Comparison of ENCODE assay signal across 12 cellular contexts in the genomic region with DNA sequence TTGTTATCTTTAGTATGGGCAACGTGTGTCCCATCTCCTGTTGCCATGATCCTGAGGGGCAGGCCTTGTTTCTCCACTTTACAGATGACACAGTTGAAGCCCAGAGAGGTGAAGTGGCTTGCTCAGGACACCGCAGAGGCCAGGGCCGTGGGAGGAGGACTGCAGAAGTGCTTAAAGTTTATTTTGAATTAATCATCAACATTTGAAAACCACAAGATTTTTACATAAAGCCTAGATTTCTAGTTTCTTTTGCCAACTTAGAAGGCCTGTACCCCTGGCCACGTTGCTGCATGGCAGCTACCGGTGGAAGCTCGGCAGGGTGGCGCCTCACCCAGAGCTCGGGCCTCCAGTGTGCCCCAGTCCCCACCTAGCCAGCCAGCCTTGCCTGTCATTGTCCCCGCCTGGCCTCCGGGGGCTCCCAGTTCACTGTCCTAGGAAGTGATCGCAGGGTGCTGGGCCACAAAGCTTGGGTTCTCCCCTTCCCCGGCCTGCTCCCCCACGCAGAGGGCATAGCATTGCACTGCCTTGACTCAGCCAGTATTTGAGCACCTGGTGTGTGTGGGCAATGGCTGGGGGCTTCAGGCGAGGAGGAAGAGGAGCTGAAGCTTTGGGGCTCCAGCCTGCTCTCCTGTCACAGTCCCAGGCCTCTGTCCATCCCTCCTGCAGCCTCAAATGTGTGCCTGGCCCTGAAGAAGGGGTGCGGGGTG. TPM values are rescaled to one million over a fixed set of nuclear protein-coding genes. Genes with fewer than 3 reads are reported as not detected.
A peak's percentile ranks its signal among the peaks of the same experiment; 100 is the strongest.
DNase-seq lines count a peak whose midpoint lies in the region; ATAC-seq and TF ChIP-seq lines count a peak whose summit lies in the region.
"Had no signal": no experiment of that assay in that cellular context is flagged by ENCODE, and none has a peak within 500 bp of the region (broad histone marks: within the 10 kb centered on the region; RNA-seq: fewer than 3 reads in every experiment).

No MANE protein-coding gene starts in this region.

- no peak overlapping the region for H2BK5ac ChIP-seq in IMR-90 (ENCODE audit: low read depth, low read length, poor library complexity, severe bottlenecking)

- H3K79me1 ChIP-seq in IMR-90 (ENCODE audit: low read depth in 1 of 2, low read length in 2 of 2), result no peaks in the 10 kb centered on the region

- no peak overlapping the region for H3K4me3 ChIP-seq in BLaER1 treated with 17β-estradiol and CSF1 and Interleukin-3, amounts not matched to agents 10 nM and 100 nM
- H3K4me3 ChIP-seq in IMR-90 (ENCODE audit: insufficient read depth, low read depth, low read length) (no peak overlapping the region), choroid plexus epithelial cell (ENCODE audit: low read depth, low read length) (no peak overlapping the region), osteoblast (ENCODE audit: insufficient read depth, low read length) (no peak overlapping the region)
- H3K4me3 ChIP-seq: heart left ventricle had no signal

- no peak overlapping the region for H4K8ac ChIP-seq in IMR-90 (ENCODE audit: low read depth in 2 of 2, low read length in 2 of 2)

- peak overlapping the region; percentile 10 for H2AK9ac ChIP-seq in IMR-90 (replicated peaks; ENCODE audit: low read depth, low read length, poor library complexity)

- 0 out of 2 replicates have a peak, but pooled peaks have one; percentile 1 for TF ChIP-seq RAD21 in IMR-90 (IDR thresholded peaks at IDR 0.05; ENCODE audit: low read length)

- 0 out of 2 replicates have a peak overlapping the region, but pooled peaks have one; percentile 2 for H2BK20ac ChIP-seq in IMR-90 (ENCODE audit: low read depth, low read length)

- peak overlapping the region in 2 of 11 experiments; percentile 10 to 39; a peak in 4 of 22 replicates for H3K9ac ChIP-seq in BLaER1 treated with 17β-estradiol and CSF1 and Interleukin-3, amounts not matched to agents 10 nM and 100 nM
- no peak overlapping the region for H3K9ac ChIP-seq in IMR-90 (ENCODE audit: low read depth, low read length)

- peaks cover 4% of the 10 kb centered on the region; the same call in 1 of the 2 replicates for H3K9me1 ChIP-seq in IMR-90 (ENCODE audit: insufficient read depth, low read length)

- no peak overlapping the region for H3K56ac ChIP-seq in IMR-90 (ENCODE audit: extremely low read depth, insufficient read depth, low read length)

- H3K23ac ChIP-seq in IMR-90 (ENCODE audit: low read depth, low read length), result no peak overlapping the region

- CTCF ChIA-PET in IMR-90 (lab: Yijun Ruan, JAX) (interaction anchor here (0.6 kb wide), 1 partner anchor 107 kb away, joined by 5 read pairs; no protein-coding TSS in a partner anchor), GM10248 (lab: Yijun Ruan, JAX) (interaction anchor here (0.9 to 2.9 kb wide), 11 partner anchors 9 to 110 kb away, joined by 3 to 14 read pairs (median 4); no protein-coding TSS in a partner anchor)

- ATAC-seq in IMR-90 (ENCODE audit: low read depth), result peak; percentile 93

- peaks cover 40% of the 10 kb centered on the region for H3K79me2 ChIP-seq in osteoblast (ENCODE audit: insufficient read depth, low read length)

- H2BK120ac ChIP-seq in IMR-90 (ENCODE audit: low read depth, low read length), result peak overlapping the region; percentile 30; the same call in 1 of the 2 replicates

- no peak for TF ChIP-seq CTCF in IMR-90 (conservative IDR thresholded peaks at IDR 0.05; ENCODE audit: low read depth, low read length)
- TF ChIP-seq CTCF in choroid plexus epithelial cell (conservative IDR thresholded peaks at IDR 0.05; ENCODE audit: low read depth, low read length), result no peak
- TF ChIP-seq CTCF in osteoblast (IDR thresholded peaks at IDR 0.05; ENCODE audit: extremely low read depth, low read depth, low read length), result no peak
- TF ChIP-seq CTCF in GM10248 (IDR thresholded peaks at IDR 0.05; ENCODE audit: control extremely low read depth, extremely low read depth, low read depth, missing control alignments), result no peak

- peaks cover 0 to 46% (median 0%) of the 10 kb centered on the region in 11 experiments; a peak in 7 of 22 replicates for H4K20me1 ChIP-seq in BLaER1 treated with 17β-estradiol and CSF1 and Interleukin-3, amounts not matched to agents 10 nM and 100 nM
- H4K20me1 ChIP-seq in IMR-90 (ENCODE audit: insufficient read depth, low read length) (no peaks in the 10 kb centered on the region; the same call in 1 of the 2 replicates), osteoblast (ENCODE audit: insufficient read depth, low read length) (no peaks in the 10 kb centered on the region)

- peak overlapping the region; percentile 33; the same call in 1 of the 2 replicates for H2AK5ac ChIP-seq in IMR-90 (ENCODE audit: low read depth, low read length)

- 0 out of 2 replicates have a peak overlapping the region, but pooled peaks have one; percentile 7 for H3K18ac ChIP-seq in IMR-90 (ENCODE audit: low read depth, low read length)

- BruUV-seq in IMR-90 (replicated peaks; lab: Mats Ljungman, UMichigan), result no TSS peak

- no peak for TF ChIP-seq POLR2A in IMR-90 (IDR thresholded peaks at IDR 0.05; ENCODE audit: low read depth, low read length)

- peaks cover 0 to 6% (median 0%) of the 10 kb centered on the region in 11 experiments; a peak in 1 of 22 replicates for H3K36me3 ChIP-seq in BLaER1 treated with 17β-estradiol and CSF1 and Interleukin-3, amounts not matched to agents 10 nM and 100 nM
- no peaks in the 10 kb centered on the region for H3K36me3 ChIP-seq in IMR-90 (ENCODE audit: control insufficient read depth, insufficient read depth, low read length)
- H3K36me3 ChIP-seq in osteoblast (ENCODE audit: insufficient read depth, low read length), result peaks cover 3% of the 10 kb centered on the region
- H3K36me3 ChIP-seq: heart left ventricle had no signal

- H4K5ac ChIP-seq in IMR-90 (ENCODE audit: low read depth, low read length), result no peak overlapping the region

- in situ Hi-C loops in IMR-90 (cut with MboI; ENCODE audit: low sequenced_read_pairs), result no loop called here

- H3K4me1 ChIP-seq in BLaER1 treated with 17β-estradiol and CSF1 and Interleukin-3, amounts not matched to agents 10 nM and 100 nM, result peaks cover 30 to 71% (median 54%) of the 10 kb centered on the region in 10 experiments
- H3K4me1 ChIP-seq in IMR-90 (ENCODE audit: control insufficient read depth, insufficient read depth, low read length), result peaks cover 7% of the 10 kb centered on the region
- H3K4me1 ChIP-seq in osteoblast (ENCODE audit: insufficient read depth, low read length), result peaks cover 27% of the 10 kb centered on the region

- 70% methylated on average over 2 of the region's 15 CpGs; no CpG with 5 or more reads in 1 of the 2 experiments for WGBS in IMR-90 (ENCODE audit: extremely low coverage in 2 of 2, insufficient read length in 1 of 2), 2 experiments

- H3K14ac ChIP-seq in IMR-90 (replicated peaks; ENCODE audit: low read depth, low read length), result no peak overlapping the region

- H3K9me3 ChIP-seq in BLaER1 treated with 17β-estradiol and CSF1 and Interleukin-3, amounts not matched to agents 10 nM and 100 nM (replicated peaks in 1 of 11), result no peaks in the 10 kb centered on the region; a peak in 1 of 22 replicates
- no peaks in the 10 kb centered on the region for H3K9me3 ChIP-seq in IMR-90 (ENCODE audit: control insufficient read depth, insufficient read depth, low read length)
- no peaks in the 10 kb centered on the region for H3K9me3 ChIP-seq in osteoblast (ENCODE audit: low read depth, low read length)
- H3K9me3 ChIP-seq: heart left ventricle had no signal

- POLR2A ChIA-PET in IMR-90 (lab: Charles Lee; ENCODE audit: unreplicated experiment) (no interaction called here), GM10248 (lab: Yijun Ruan, JAX) (no interaction called here)

- dilution Hi-C loops in IMR-90 (cut with HindIII; ENCODE audit: low sequenced_read_pairs, unreplicated experiment), result no loop called here

- no peak overlapping the region for H2BK15ac ChIP-seq in IMR-90 (ENCODE audit: low read depth, low read length)

- peak overlapping the region; percentile 23; the same call in 1 of the 2 replicates for H4K91ac ChIP-seq in IMR-90 (ENCODE audit: insufficient read depth, low read depth, low read length)

- H3K27ac ChIP-seq in BLaER1 treated with 17β-estradiol and CSF1 and Interleukin-3, amounts not matched to agents 10 nM and 100 nM, result no peak overlapping the region
- H3K27ac ChIP-seq in IMR-90 (ENCODE audit: insufficient read depth, low read length) (no peak overlapping the region), osteoblast (ENCODE audit: low read depth, low read length) (peak overlapping the region; percentile 89)
- H3K27ac ChIP-seq: heart left ventricle had no signal

- peak overlapping the region; percentile 58; the same call in 1 of the 2 replicates for H3K4ac ChIP-seq in IMR-90 (ENCODE audit: low read depth, low read length)

- intact Hi-C loops in IMR-90 (cut with micrococcal nuclease), result loop anchor here (2.0 kb wide), 1 partner anchor 49 kb away; no protein-coding TSS in a partner anchor

- DNase-seq in IMR-90 (peak; percentile 91), choroid plexus epithelial cell (ENCODE audit: low read depth) (peak; percentile 85), osteoblast (ENCODE audit: insufficient read length, low spot score, missing footprints) (peak; percentile 98), cortex of kidney (lab: John Stamatoyannopoulos, UW) (no peak), GM10248 (ENCODE audit: extremely low spot score) (no peak)
- no peak for DNase-seq in stimulated activated CD4-positive, alpha-beta T cell treated with anti-CD3 and anti-CD28 coated beads, Interleukin-4, amount 100 ng/mL, for 1 hour
- DNase-seq in stimulated activated naive CD4-positive, alpha-beta T cell treated with Interleukin-2 at 50 U/mL for 16 hours (lab: John Stamatoyannopoulos, UW), result no peak
- DNase-seq: activated B cell treated with CpG ODN at 0.5 μM for 24 hours, GF-D8, NCI-H748 treated with DMSO at 0.1 percent for 48 hours had no signal

- H3K27me3 ChIP-seq in BLaER1 treated with 17β-estradiol and CSF1 and Interleukin-3, amounts not matched to agents 10 nM and 100 nM, result no peaks in the 10 kb centered on the region; a peak in 3 of 22 replicates
- H3K27me3 ChIP-seq in IMR-90 (ENCODE audit: control insufficient read depth, insufficient read depth, low read length), result peaks cover 34% of the 10 kb centered on the region
- H3K27me3 ChIP-seq in osteoblast (ENCODE audit: insufficient read depth, low read length), result no peaks in the 10 kb centered on the region

- peak overlapping the region; percentile 5 to 73 (median 26); a peak in 16 of 22 replicates for H3K4me2 ChIP-seq in BLaER1 treated with 17β-estradiol and CSF1 and Interleukin-3, amounts not matched to agents 10 nM and 100 nM
- H3K4me2 ChIP-seq in IMR-90 (ENCODE audit: low read depth, low read length), result peak overlapping the region; percentile 6; the same call in 1 of the 2 replicates
- H3K4me2 ChIP-seq in osteoblast (ENCODE audit: insufficient read depth, low read length), result peak overlapping the region; percentile 60

- H2AFZ ChIP-seq in IMR-90 (replicated peaks; ENCODE audit: low read length, poor library complexity), result peak overlapping the region; percentile 45
- peak overlapping the region; percentile 81 for H2AFZ ChIP-seq in osteoblast (ENCODE audit: low read length)

TF ChIP-seq in IMR-90, 13 proteins besides CTCF, POLR2A, EP300 and RAD21 (continues in another document):
- TF ChIP-seq RFX5 (IDR thresholded peaks at IDR 0.05; ENCODE audit: low read depth, low read length), result no peak

RNA-seq across cellular contexts. Expression of a gene that starts 14.8 kb away (rescaled TPM):
- total RNA-seq in IMR-90 (2012; rRNA removed) (12.2 and 15.2 TPM in 2 replicates), osteoblast (49.5 and 51.0 TPM in 2 replicates)
- polyA plus RNA-seq in IMR-90 (2012; rRNA removed), result 16.6 and 17.1 TPM in 2 replicates
- 8.3 and 16.7 TPM in 2 replicates for polyA plus RNA-seq in IMR-90 (2012; cell fraction: cytosol; rRNA removed)
- 29.6 and 55.4 TPM in 2 replicates for polyA plus RNA-seq in IMR-90 (2012; cell fraction: nucleus; rRNA removed; ENCODE audit: low replicate concordance)

Comparison
In these comparisons a context has a peak if more than half of its experiments do, and no peak if none do; other contexts are left out.
1. H3K4me2 ChIP-seq: peak in every context shown above with its lines; median percentile 60 in osteoblast; 26 in BLaER1 treated with 17β-estradiol and CSF1 and Interleukin-3, amounts not matched to agents 10 nM and 100 nM; 6 in IMR-90.
2. DNase-seq: peak in IMR-90 (single experiment), choroid plexus epithelial cell (single experiment) and osteoblast (single experiment); none in cortex of kidney (single experiment), stimulated activated CD4-positive, alpha-beta T cell treated with anti-CD3 and anti-CD28 coated beads, Interleukin-4, amount 100 ng/mL, for 1 hour (single experiment), stimulated activated naive CD4-positive, alpha-beta T cell treated with Interleukin-2 at 50 U/mL for 16 hours (single experiment) and GM10248 (single experiment).